ENCODE assay signal across 25 cellular contexts in genomic region chr3:175007316-175007715, GRCh38.
"Had no signal": no experiment of that assay in that cellular context is flagged by ENCODE, and none has a peak within 500 bp of the region (broad histone marks: within the 10 kb centered on the region; RNA-seq: fewer than 3 reads in every experiment).

No MANE protein-coding gene starts in this region.

- H3K4me1 Mint-ChIP-seq: activated CD4-positive, alpha-beta T cell treated with anti-CD3 and anti-CD28 coated beads, Interleukin-2, amount 10 ng/mL, durations not matched to agents 7 days and 5 days; activated naive CD8-positive, alpha-beta T cell treated with anti-CD3 and anti-CD28 coated beads, Interleukin-2, amount 50 U/mL, for 24 hours; T-helper 17 cell had no signal

- H3K36me3 ChIP-seq: brain microvascular endothelial cell, cardiac muscle cell, SJSA1 had no signal

- H3K27me3 Mint-ChIP-seq: activated CD4-positive, alpha-beta memory T cell treated with anti-CD3 and anti-CD28 coated beads for 36 hours; activated CD4-positive, alpha-beta T cell treated with anti-CD3 and anti-CD28 coated beads, Interleukin-2, amount 10 ng/mL, durations not matched to agents 7 days and 5 days; activated naive CD8-positive, alpha-beta T cell treated with anti-CD3 and anti-CD28 coated beads, Interleukin-2, amount 50 U/mL, for 24 hours; T-helper 17 cell had no signal

- H3K4me3 ChIP-seq: cardiac muscle cell, K562, SJSA1 had no signal

- H3K4me3 Mint-ChIP-seq: activated CD4-positive, alpha-beta memory T cell treated with anti-CD3 and anti-CD28 coated beads for 36 hours; activated CD4-positive, alpha-beta T cell treated with anti-CD3 and anti-CD28 coated beads, Interleukin-2, amount 10 ng/mL, durations not matched to agents 7 days and 5 days; activated naive CD8-positive, alpha-beta T cell treated with anti-CD3 and anti-CD28 coated beads, Interleukin-2, amount 50 U/mL, for 24 hours; activated T-cell treated with anti-CD3 and anti-CD28 coated beads, Interleukin-2, amount 50 U/mL, for 4 hours; T-helper 17 cell had no signal

- H3K27ac ChIP-seq: brain microvascular endothelial cell, cardiac muscle cell, SJSA1 had no signal

- H3K27me3 ChIP-seq: brain microvascular endothelial cell, cardiac muscle cell, SJSA1 had no signal

- H3K36me3 Mint-ChIP-seq: activated CD4-positive, alpha-beta memory T cell treated with anti-CD3 and anti-CD28 coated beads for 36 hours; activated naive CD4-positive, alpha-beta T cell treated with anti-CD3 and anti-CD28 coated beads, Interleukin-2, amount 50 U/mL, for 72 hours had no signal

- H3K9me3 ChIP-seq: SJSA1 had no signal

- H3K27ac Mint-ChIP-seq: activated CD4-positive, alpha-beta memory T cell treated with anti-CD3 and anti-CD28 coated beads for 36 hours; activated CD4-positive, alpha-beta T cell treated with anti-CD3 and anti-CD28 coated beads, Interleukin-2, amount 10 ng/mL, durations not matched to agents 7 days and 5 days; activated naive CD4-positive, alpha-beta T cell treated with anti-CD3 and anti-CD28 coated beads, Interleukin-2, amount 50 U/mL, for 72 hours; activated naive CD8-positive, alpha-beta T cell treated with anti-CD3 and anti-CD28 coated beads, Interleukin-2, amount 50 U/mL, for 24 hours; T-helper 17 cell had no signal

- ATAC-seq: activated naive CD4-positive, alpha-beta T cell treated with anti-CD3 and anti-CD28 coated beads, Interleukin-2, amount 50 U/mL, for 72 hours; activated naive CD8-positive, alpha-beta T cell treated with anti-CD3 and anti-CD28 coated beads, Interleukin-2, amount 50 U/mL, for 24 hours; activated T-cell treated with anti-CD3 and anti-CD28 coated beads, Interleukin-2, amount 50 U/mL, for 4 hours; K562; T-helper 17 cell had no signal

- H3K9me3 Mint-ChIP-seq: activated T-cell treated with anti-CD3 and anti-CD28 coated beads, Interleukin-2, amount 50 U/mL, for 4 hours had no signal

- DNase-seq: activated CD4-positive, alpha-beta memory T cell treated with anti-CD3 and anti-CD28 coated beads for 36 hours; activated CD4-positive, alpha-beta T cell treated with anti-CD3 and anti-CD28 coated beads, Interleukin-2, amount 10 ng/mL, durations not matched to agents 7 days and 5 days; activated CD4-positive, CD25-positive, alpha-beta regulatory T cell; activated CD8-positive, alpha-beta memory T cell treated with anti-CD3 and anti-CD28 coated beads for 24 hours; activated effector memory CD4-positive, alpha-beta T cell treated with anti-CD3 and anti-CD28 coated beads, Interleukin-2, amount 50 U/mL, for 16 hours; activated naive CD4-positive, alpha-beta T cell treated with Interleukin-2 at 50 U/mL for 16 hours; activated naive CD8-positive, alpha-beta T cell treated with anti-CD3 and anti-CD28 coated beads, Interleukin-2, amount 50 U/mL, for 24 hours; activated T-cell treated with anti-CD3 and anti-CD28 coated beads, Interleukin-2, amount 50 U/mL, for 4 hours; brain microvascular endothelial cell; Karpas-422; NCI-H1105 treated with DMSO at 0.1 percent for 48 hours; NCI-H1436 treated with DMSO at 0.1 percent for 48 hours; NCI-H187; NCI-H2081; NCI-H446 treated with DMSO at 0.1 percent for 48 hours; NCI-H526; NK-92 treated with Interleukin-12 subunit alpha and Interleukin-12 subunit beta, amount 100 ng/mL, for 24 hours; OCI-M1; SHP77; T-helper 17 cell; T1000 had no signal
